In the genomic region with DNA sequence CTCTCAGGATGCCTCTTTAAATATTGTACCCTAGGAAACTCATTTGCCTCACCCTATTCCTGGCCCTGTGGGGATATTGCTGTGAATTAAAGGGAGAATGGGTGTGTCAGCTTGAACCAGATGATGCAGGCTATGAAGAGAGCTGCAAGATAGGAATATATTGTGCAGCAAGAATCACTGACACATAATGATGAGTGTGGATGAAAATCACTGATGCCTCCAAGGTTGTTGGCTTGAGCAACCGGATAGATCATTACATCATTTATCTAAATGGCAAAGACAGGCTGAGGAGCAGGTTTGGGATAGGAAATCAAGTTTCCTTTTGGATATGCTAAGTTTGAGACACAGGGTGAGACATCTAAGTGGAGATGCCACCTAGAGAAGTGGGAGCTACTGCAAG, we compare ENCODE assay signal across 1 cellular context.
TF ChIP-seq lines count a peak whose summit lies in the region.

No MANE protein-coding gene starts in this region.

TF ChIP-seq in GM23338, 12 proteins besides CTCF, POLR2A, EP300 and RAD21 (continued from another document):
- TF ChIP-seq, protein P1, sequence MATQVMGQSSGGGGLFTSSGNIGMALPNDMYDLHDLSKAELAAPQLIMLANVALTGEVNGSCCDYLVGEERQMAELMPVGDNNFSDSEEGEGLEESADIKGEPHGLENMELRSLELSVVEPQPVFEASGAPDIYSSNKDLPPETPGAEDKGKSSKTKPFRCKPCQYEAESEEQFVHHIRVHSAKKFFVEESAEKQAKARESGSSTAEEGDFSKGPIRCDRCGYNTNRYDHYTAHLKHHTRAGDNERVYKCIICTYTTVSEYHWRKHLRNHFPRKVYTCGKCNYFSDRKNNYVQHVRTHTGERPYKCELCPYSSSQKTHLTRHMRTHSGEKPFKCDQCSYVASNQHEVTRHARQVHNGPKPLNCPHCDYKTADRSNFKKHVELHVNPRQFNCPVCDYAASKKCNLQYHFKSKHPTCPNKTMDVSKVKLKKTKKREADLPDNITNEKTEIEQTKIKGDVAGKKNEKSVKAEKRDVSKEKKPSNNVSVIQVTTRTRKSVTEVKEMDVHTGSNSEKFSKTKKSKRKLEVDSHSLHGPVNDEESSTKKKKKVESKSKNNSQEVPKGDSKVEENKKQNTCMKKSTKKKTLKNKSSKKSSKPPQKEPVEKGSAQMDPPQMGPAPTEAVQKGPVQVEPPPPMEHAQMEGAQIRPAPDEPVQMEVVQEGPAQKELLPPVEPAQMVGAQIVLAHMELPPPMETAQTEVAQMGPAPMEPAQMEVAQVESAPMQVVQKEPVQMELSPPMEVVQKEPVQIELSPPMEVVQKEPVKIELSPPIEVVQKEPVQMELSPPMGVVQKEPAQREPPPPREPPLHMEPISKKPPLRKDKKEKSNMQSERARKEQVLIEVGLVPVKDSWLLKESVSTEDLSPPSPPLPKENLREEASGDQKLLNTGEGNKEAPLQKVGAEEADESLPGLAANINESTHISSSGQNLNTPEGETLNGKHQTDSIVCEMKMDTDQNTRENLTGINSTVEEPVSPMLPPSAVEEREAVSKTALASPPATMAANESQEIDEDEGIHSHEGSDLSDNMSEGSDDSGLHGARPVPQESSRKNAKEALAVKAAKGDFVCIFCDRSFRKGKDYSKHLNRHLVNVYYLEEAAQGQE (IDR thresholded peaks at IDR 0.05; ENCODE audit: unreplicated experiment), result no peak
- TF ChIP-seq CREB1 (CRISPR knock-in tag; IDR thresholded peaks at IDR 0.05; ENCODE audit: low read depth), result no peak
- no peak for TF ChIP-seq EZH2 (IDR thresholded peaks at IDR 0.05; ENCODE audit: low read depth, unreplicated experiment)
- TF ChIP-seq, protein P2, sequence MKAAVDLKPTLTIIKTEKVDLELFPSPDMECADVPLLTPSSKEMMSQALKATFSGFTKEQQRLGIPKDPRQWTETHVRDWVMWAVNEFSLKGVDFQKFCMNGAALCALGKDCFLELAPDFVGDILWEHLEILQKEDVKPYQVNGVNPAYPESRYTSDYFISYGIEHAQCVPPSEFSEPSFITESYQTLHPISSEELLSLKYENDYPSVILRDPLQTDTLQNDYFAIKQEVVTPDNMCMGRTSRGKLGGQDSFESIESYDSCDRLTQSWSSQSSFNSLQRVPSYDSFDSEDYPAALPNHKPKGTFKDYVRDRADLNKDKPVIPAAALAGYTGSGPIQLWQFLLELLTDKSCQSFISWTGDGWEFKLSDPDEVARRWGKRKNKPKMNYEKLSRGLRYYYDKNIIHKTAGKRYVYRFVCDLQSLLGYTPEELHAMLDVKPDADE (IDR thresholded peaks at IDR 0.05), result no peak
- no peak for TF ChIP-seq ZNF114 (CRISPR knock-in tag; IDR thresholded peaks at IDR 0.05)
- TF ChIP-seq, protein P3, sequence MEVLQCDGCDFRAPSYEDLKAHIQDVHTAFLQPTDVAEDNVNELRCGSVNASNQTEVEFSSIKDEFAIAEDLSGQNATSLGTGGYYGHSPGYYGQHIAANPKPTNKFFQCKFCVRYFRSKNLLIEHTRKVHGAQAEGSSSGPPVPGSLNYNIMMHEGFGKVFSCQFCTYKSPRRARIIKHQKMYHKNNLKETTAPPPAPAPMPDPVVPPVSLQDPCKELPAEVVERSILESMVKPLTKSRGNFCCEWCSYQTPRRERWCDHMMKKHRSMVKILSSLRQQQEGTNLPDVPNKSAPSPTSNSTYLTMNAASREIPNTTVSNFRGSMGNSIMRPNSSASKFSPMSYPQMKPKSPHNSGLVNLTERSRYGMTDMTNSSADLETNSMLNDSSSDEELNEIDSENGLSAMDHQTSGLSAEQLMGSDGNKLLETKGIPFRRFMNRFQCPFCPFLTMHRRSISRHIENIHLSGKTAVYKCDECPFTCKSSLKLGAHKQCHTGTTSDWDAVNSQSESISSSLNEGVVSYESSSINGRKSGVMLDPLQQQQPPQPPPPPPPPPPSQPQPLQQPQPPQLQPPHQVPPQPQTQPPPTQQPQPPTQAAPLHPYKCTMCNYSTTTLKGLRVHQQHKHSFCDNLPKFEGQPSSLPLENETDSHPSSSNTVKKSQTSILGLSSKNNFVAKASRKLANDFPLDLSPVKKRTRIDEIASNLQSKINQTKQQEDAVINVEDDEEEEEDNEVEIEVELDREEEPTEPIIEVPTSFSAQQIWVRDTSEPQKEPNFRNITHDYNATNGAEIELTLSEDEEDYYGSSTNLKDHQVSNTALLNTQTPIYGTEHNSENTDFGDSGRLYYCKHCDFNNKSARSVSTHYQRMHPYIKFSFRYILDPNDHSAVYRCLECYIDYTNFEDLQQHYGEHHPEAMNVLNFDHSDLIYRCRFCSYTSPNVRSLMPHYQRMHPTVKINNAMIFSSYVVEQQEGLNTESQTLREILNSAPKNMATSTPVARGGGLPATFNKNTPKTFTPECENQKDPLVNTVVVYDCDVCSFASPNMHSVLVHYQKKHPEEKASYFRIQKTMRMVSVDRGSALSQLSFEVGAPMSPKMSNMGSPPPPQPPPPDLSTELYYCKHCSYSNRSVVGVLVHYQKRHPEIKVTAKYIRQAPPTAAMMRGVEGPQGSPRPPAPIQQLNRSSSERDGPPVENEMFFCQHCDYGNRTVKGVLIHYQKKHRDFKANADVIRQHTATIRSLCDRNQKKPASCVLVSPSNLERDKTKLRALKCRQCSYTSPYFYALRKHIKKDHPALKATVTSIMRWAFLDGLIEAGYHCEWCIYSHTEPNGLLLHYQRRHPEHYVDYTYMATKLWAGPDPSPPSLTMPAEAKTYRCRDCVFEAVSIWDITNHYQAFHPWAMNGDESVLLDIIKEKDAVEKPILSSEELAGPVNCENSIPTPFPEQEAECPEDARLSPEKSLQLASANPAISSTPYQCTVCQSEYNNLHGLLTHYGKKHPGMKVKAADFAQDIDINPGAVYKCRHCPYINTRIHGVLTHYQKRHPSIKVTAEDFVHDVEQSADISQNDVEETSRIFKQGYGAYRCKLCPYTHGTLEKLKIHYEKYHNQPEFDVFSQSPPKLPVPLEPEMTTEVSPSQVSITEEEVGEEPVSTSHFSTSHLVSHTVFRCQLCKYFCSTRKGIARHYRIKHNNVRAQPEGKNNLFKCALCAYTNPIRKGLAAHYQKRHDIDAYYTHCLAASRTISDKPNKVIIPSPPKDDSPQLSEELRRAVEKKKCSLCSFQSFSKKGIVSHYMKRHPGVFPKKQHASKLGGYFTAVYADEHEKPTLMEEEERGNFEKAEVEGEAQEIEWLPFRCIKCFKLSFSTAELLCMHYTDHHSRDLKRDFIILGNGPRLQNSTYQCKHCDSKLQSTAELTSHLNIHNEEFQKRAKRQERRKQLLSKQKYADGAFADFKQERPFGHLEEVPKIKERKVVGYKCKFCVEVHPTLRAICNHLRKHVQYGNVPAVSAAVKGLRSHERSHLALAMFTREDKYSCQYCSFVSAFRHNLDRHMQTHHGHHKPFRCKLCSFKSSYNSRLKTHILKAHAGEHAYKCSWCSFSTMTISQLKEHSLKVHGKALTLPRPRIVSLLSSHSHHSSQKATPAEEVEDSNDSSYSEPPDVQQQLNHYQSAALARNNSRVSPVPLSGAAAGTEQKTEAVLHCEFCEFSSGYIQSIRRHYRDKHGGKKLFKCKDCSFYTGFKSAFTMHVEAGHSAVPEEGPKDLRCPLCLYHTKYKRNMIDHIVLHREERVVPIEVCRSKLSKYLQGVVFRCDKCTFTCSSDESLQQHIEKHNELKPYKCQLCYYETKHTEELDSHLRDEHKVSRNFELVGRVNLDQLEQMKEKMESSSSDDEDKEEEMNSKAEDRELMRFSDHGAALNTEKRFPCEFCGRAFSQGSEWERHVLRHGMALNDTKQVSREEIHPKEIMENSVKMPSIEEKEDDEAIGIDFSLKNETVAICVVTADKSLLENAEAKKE (CRISPR knock-in tag; IDR thresholded peaks at IDR 0.05), result no peak
- no peak for TF ChIP-seq NANOG (IDR thresholded peaks at IDR 0.05; ENCODE audit: borderline replicate concordance)
